ENCODE assay signal across 9 cellular contexts in the genomic region with DNA sequence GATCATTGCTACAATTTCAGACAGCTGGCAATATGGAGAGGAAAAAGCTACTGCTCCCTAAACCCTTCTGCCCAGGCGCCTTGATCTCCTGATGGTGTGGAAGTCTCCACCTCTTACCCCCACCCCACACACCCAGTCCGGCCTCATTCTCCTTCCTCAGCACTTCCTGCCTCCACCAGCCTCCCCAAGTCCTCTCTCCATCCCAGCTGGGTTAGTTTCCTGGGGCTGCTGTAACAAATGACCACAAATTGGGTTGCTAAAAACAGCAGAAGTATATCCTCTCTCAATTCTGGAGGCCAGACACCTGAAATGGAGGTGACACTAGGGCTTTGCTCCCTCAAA. TPM values are rescaled to one million over a fixed set of nuclear protein-coding genes. Genes with fewer than 3 reads are reported as not detected.
A peak's percentile ranks its signal among the peaks of the same experiment; 100 is the strongest.
DNase-seq lines count a peak whose midpoint lies in the region; ATAC-seq, FAIRE-seq and TF ChIP-seq lines count a peak whose summit lies in the region.
"Had no signal": no experiment of that assay in that cellular context is flagged by ENCODE, and none has a peak within 500 bp of the region (broad histone marks: within the 10 kb centered on the region; RNA-seq: fewer than 3 reads in every experiment).

No MANE protein-coding gene starts in this region.

- DNase-seq in DMS153 treated with DMSO at 0.1 percent for 48 hours (lab: John Stamatoyannopoulos, UW; ENCODE audit: unreplicated experiment) (peak; percentile 8), DMS153 (lab: John Stamatoyannopoulos, UW) (no peak), SJSA1 (ENCODE audit: low read depth in 1 of 2, low spot score in 2 of 2) (peak in 1 of 2 experiments; percentile 1), esophagus muscularis mucosa (ENCODE audit: extremely low spot score) (no peak), gastrocnemius medialis (no peak), ecto neural progenitor cell (ENCODE audit: low spot score) (no peak), RCC 7860 (ENCODE audit: low spot score) (no peak), HUDEP-2 (lab: John Stamatoyannopoulos, UW; ENCODE audit: unreplicated experiment in 76 of 76) (no peak)

- in situ Hi-C loops in gastrocnemius medialis (cut with MboI; ENCODE audit: low sequenced_read_pairs in 4 of 4), result no loop called here

- FAIRE-seq in RCC 7860 (lab: Jason Lieb, UNC), result no peak
- FAIRE-seq: A204.1 had no signal

- no peaks in the 10 kb centered on the region for H3K9me3 ChIP-seq in SJSA1 (replicated peaks)
- peaks cover 0 to 5% (median 0%) of the 10 kb centered on the region in 4 donors for H3K9me3 ChIP-seq in esophagus muscularis mucosa
- no peaks in the 10 kb centered on the region for H3K9me3 ChIP-seq in gastrocnemius medialis

- 36% methylated on average over 2 of the region's 2 CpGs for WGBS in esophagus muscularis mucosa

- TF ChIP-seq CTCF in esophagus muscularis mucosa (IDR thresholded peaks at IDR 0.05), result no peak
- no peak for TF ChIP-seq CTCF in gastrocnemius medialis (IDR thresholded peaks at IDR 0.05 in 4 of 5, conservative IDR thresholded peaks at IDR 0.05 in 1 of 5)

- H3K27ac ChIP-seq in SJSA1, result no peak overlapping the region
- no peak overlapping the region for H3K27ac ChIP-seq in esophagus muscularis mucosa (replicated peaks in 1 of 4)
- peak overlapping the region in 2 of 4 donors; percentile 79 to 82 for H3K27ac ChIP-seq in gastrocnemius medialis

- no peak for TF ChIP-seq EP300 in esophagus muscularis mucosa (IDR thresholded peaks at IDR 0.05)

- TF ChIP-seq POLR2A in esophagus muscularis mucosa (IDR thresholded peaks at IDR 0.05; ENCODE audit: low read depth) (no peak), gastrocnemius medialis (IDR thresholded peaks at IDR 0.05) (no peak)

- H3K27me3 ChIP-seq in SJSA1 (replicated peaks), result no peaks in the 10 kb centered on the region
- H3K27me3 ChIP-seq in esophagus muscularis mucosa, result no peaks in the 10 kb centered on the region
- no peaks in the 10 kb centered on the region for H3K27me3 ChIP-seq in gastrocnemius medialis

- no peaks in the 10 kb centered on the region for H3K36me3 ChIP-seq in SJSA1
- peaks cover 0 to 11% (median 9%) of the 10 kb centered on the region in 4 donors for H3K36me3 ChIP-seq in esophagus muscularis mucosa
- H3K36me3 ChIP-seq in gastrocnemius medialis, result no peaks in the 10 kb centered on the region

- H3K4me3 ChIP-seq in SJSA1 (peak overlapping the region; percentile 91), esophagus muscularis mucosa (peak overlapping the region; percentile 63 to 75 (median 67)), gastrocnemius medialis (peak overlapping the region in 3 of 4 donors; percentile 63 to 65 (median 64))

- intact Hi-C loops in esophagus muscularis mucosa (cut with DNase I) (no loop called here), gastrocnemius medialis (cut with DNase I; ENCODE audit: low total_unique reads) (no loop called here)

- H3K4me1 ChIP-seq in SJSA1 (replicated peaks) (peaks cover 9% of the 10 kb centered on the region; the same call in 1 of the 2 replicates), esophagus muscularis mucosa (peaks cover 10 to 31% (median 23%) of the 10 kb centered on the region in 4 donors), gastrocnemius medialis (peaks cover 5 to 15% of the 10 kb centered on the region in 2 donors)

- ATAC-seq in gastrocnemius medialis, result no peak

RNA-seq across cellular contexts. Expression of a gene that starts 1.1 kb away (rescaled TPM):
- total RNA-seq in SJSA1 (2014; rRNA removed; shearing (Covaris generic)), result 39.9 and 49.3 TPM in 2 replicates
- 10 to 100 TPM; 38.6 to 58.3 (median 49.8) TPM for total RNA-seq in esophagus muscularis mucosa
- 10 to 100 TPM; 48.4 to 61.5 (median 52.8) TPM for total RNA-seq in gastrocnemius medialis

RNA-seq across cellular contexts. Expression of a gene that starts 47.0 kb away (rescaled TPM):
- 0.08 TPM in 1 of 2 replicates, not detected in the other for total RNA-seq in SJSA1 (2014; rRNA removed; shearing (Covaris generic))
- total RNA-seq in esophagus muscularis mucosa, result not detected
- not detected for total RNA-seq in gastrocnemius medialis
